8 cellular contexts compared by ENCODE assay signal in genomic region chr1:21262282-21263051, GRCh38. TPM values are rescaled to one million over a fixed set of nuclear protein-coding genes. Genes with fewer than 3 reads are reported as not detected.
DNase-seq lines count a peak whose midpoint lies in the region; ATAC-seq and TF ChIP-seq lines count a peak whose summit lies in the region.

No MANE protein-coding gene starts in this region.

- H3K27ac Mint-ChIP-seq in Calu3 (ENCODE audit: unreplicated experiment) (peak overlapping the region; percentile 95), type B pancreatic cell (peak overlapping the region; percentile 78)

- H3K9me3 Mint-ChIP-seq in Calu3 (ENCODE audit: low read depth, unreplicated experiment) (no peaks in the 10 kb centered on the region), type B pancreatic cell (no peaks in the 10 kb centered on the region)

- peaks cover 27% of the 10 kb centered on the region for H3K36me3 Mint-ChIP-seq in Calu3 (ENCODE audit: insufficient read depth, unreplicated experiment)
- H3K36me3 Mint-ChIP-seq in type B pancreatic cell = peaks cover 8% of the 10 kb centered on the region

- H3K4me1 Mint-ChIP-seq in Calu3 (ENCODE audit: low read depth, unreplicated experiment) (peaks cover 42% of the 10 kb centered on the region), type B pancreatic cell (ENCODE audit: unreplicated experiment) (peaks cover 26% of the 10 kb centered on the region)

- H3K9me2 ChIP-seq in PC-9 (ENCODE audit: insufficient read depth) = no peaks in the 10 kb centered on the region

- intact Hi-C loops in Calu3 (cut with micrococcal nuclease; ENCODE audit: unreplicated experiment) (no loop called here), PC-9 (cut with micrococcal nuclease; ENCODE audit: unreplicated experiment) (loop anchor here (10.0 kb wide), 1 partner anchor 1152 kb away; no protein-coding TSS in a partner anchor)

- H4K20me1 ChIP-seq in PC-9 (ENCODE audit: insufficient read depth) = no peaks in the 10 kb centered on the region

- H3K4me3 ChIP-seq in PC-9 (no peak overlapping the region), ectodermal cell (ENCODE audit: insufficient read depth, low read depth, low read length) (no peak overlapping the region), mesodermal cell (ENCODE audit: extremely low read depth, insufficient read depth, low read length, poor library complexity, severe bottlenecking) (no peak overlapping the region)
- H3K4me3 ChIP-seq in effector memory CD4-positive, alpha-beta T cell (ENCODE audit: insufficient read depth, low read depth, low read length, poor library complexity, severe bottlenecking) = no peak overlapping the region

- ATAC-seq in HG02981 (IDR thresholded peaks at IDR 0.05; ENCODE audit: unreplicated experiment) = no peak

- TF ChIP-seq CTCF in Calu3 (IDR thresholded peaks at IDR 0.05; ENCODE audit: unreplicated experiment) (no peak), PC-9 (conservative IDR thresholded peaks at IDR 0.05) (no peak), type B pancreatic cell (conservative IDR thresholded peaks at IDR 0.05) (no peak)

- CTCF ChIA-PET in Calu3 (lab: Charles Lee) = interaction anchor here (0.6 to 1.9 kb wide), 8 partner anchors 8 to 265 kb away, joined by 3 to 11 read pairs (median 4); no protein-coding TSS in a partner anchor
- CTCF ChIA-PET in PC-9 (lab: Charles Lee) = interaction anchor here (0.8 to 1.7 kb wide), 4 partner anchors 8 to 107 kb away, joined by 3 to 13 read pairs (median 6); no protein-coding TSS in a partner anchor

- H3K4me3 Mint-ChIP-seq in Calu3 (ENCODE audit: low read depth, unreplicated experiment) = peak overlapping the region; percentile 36
- peak overlapping the region; percentile 71 for H3K4me3 Mint-ChIP-seq in type B pancreatic cell

- no peaks in the 10 kb centered on the region for H3K79me2 ChIP-seq in PC-9 (ENCODE audit: low read depth)

- H3K4me2 ChIP-seq in PC-9 = peak overlapping the region; percentile 73

- H3K36me3 ChIP-seq in PC-9 (ENCODE audit: low read depth) = no peaks in the 10 kb centered on the region
- peaks cover 1% of the 10 kb centered on the region for H3K36me3 ChIP-seq in ectodermal cell (ENCODE audit: control insufficient read depth, insufficient read depth, low read length)
- H3K36me3 ChIP-seq in mesodermal cell (ENCODE audit: control insufficient read depth, insufficient read depth, low read length) = peaks cover 68% of the 10 kb centered on the region
- H3K36me3 ChIP-seq in effector memory CD4-positive, alpha-beta T cell (ENCODE audit: control insufficient read depth, insufficient read depth, low read length) = peaks cover 73% of the 10 kb centered on the region

- POLR2A ChIA-PET in PC-9 (lab: Charles Lee; ENCODE audit: unreplicated experiment) = interaction anchor here (0.5 to 0.8 kb wide), 6 partner anchors 32 to 601 kb away, joined by 3 to 6 read pairs (median 3); partner anchors contain the start of genes DDOST and HP1BP3

- peak; percentile 27 for DNase-seq in Calu3
- DNase-seq in PC-9 = peak in 1 of 2 experiments; percentile 66
- no peak for DNase-seq in type B pancreatic cell (ENCODE audit: extremely low spot score, unreplicated experiment)
- DNase-seq in NCI-H526 (lab: John Stamatoyannopoulos, UW) = no peak
- no peak for DNase-seq in effector memory CD4-positive, alpha-beta T cell

- no peak overlapping the region for H2AFZ ChIP-seq in PC-9

- H3K27me3 ChIP-seq in PC-9 (ENCODE audit: insufficient read depth, low read depth) = no peaks in the 10 kb centered on the region
- H3K27me3 ChIP-seq in ectodermal cell (ENCODE audit: control insufficient read depth, insufficient read depth, low read length, poor library complexity, severe bottlenecking) = no peaks in the 10 kb centered on the region
- no peaks in the 10 kb centered on the region for H3K27me3 ChIP-seq in effector memory CD4-positive, alpha-beta T cell (replicated peaks; ENCODE audit: control insufficient read depth, insufficient read depth, low read length, poor library complexity, severe bottlenecking)

- BruUV-seq in Calu3 (replicated peaks; lab: Mats Ljungman, UMichigan) (no TSS peak), PC-9 (replicated peaks; lab: Mats Ljungman, UMichigan) (TSS peak; percentile 83)

- H3F3A ChIP-seq in PC-9 (ENCODE audit: insufficient read depth, low read depth) = no peaks in the 10 kb centered on the region; the same call in 1 of the 2 replicates

- H3K27me3 Mint-ChIP-seq in Calu3 (ENCODE audit: unreplicated experiment) (no peaks in the 10 kb centered on the region), type B pancreatic cell (no peaks in the 10 kb centered on the region)

- WGBS in ectodermal cell, 2 experiments = 55 to 57% methylated on average over 23 of the region's 23 CpGs
- WGBS in mesodermal cell (ENCODE audit: insufficient coverage in 2 of 2), 2 experiments = 49 to 52% methylated on average over 17 to 21 of the region's 23 CpGs

- H3K9me3 ChIP-seq in PC-9 (ENCODE audit: insufficient read depth, low read depth) (no peaks in the 10 kb centered on the region), ectodermal cell (ENCODE audit: control insufficient read depth, low read length) (no peaks in the 10 kb centered on the region), mesodermal cell (ENCODE audit: control insufficient read depth, low read length) (no peaks in the 10 kb centered on the region)
- H3K9me3 ChIP-seq in effector memory CD4-positive, alpha-beta T cell (ENCODE audit: control insufficient read depth, low read length) = no peaks in the 10 kb centered on the region

- peak overlapping the region; percentile 96 for H3K27ac ChIP-seq in PC-9
- peak overlapping the region; percentile 66 for H3K27ac ChIP-seq in ectodermal cell (ENCODE audit: insufficient read depth, low read depth, low read length, poor library complexity, severe bottlenecking)
- peak overlapping the region; percentile 97 for H3K27ac ChIP-seq in mesodermal cell (ENCODE audit: low read depth, low read length, severe bottlenecking)
- no peak overlapping the region for H3K27ac ChIP-seq in effector memory CD4-positive, alpha-beta T cell (ENCODE audit: insufficient read depth, low read length, poor library complexity, severe bottlenecking)

- peaks cover 26% of the 10 kb centered on the region for H3K4me1 ChIP-seq in PC-9 (replicated peaks; ENCODE audit: insufficient read depth)
- peaks cover 16% of the 10 kb centered on the region for H3K4me1 ChIP-seq in ectodermal cell (ENCODE audit: control insufficient read depth, insufficient read depth, low read length)
- H3K4me1 ChIP-seq in mesodermal cell (ENCODE audit: control insufficient read depth, insufficient read depth, low read length, poor library complexity, severe bottlenecking) = peaks cover 50% of the 10 kb centered on the region
- peaks cover 24% of the 10 kb centered on the region for H3K4me1 ChIP-seq in effector memory CD4-positive, alpha-beta T cell (ENCODE audit: control insufficient read depth, insufficient read depth, low read length, poor library complexity, severe bottlenecking)

RNA-seq across cellular contexts. Expression of gene ECE1, which starts 27.8 kb away (rescaled TPM):
- total RNA-seq in Calu3 (2022) (83.0 and 101 TPM in 2 replicates), PC-9 (2021) (80.8 and 82.1 TPM in 2 replicates), type B pancreatic cell (ENCODE audit: low replicate concordance) (37.2 and 49.8 TPM in 2 replicates)
- 43.3 TPM for polyA plus RNA-seq in ectodermal cell (2013, experiment 1 of 4)
- polyA plus RNA-seq in ectodermal cell (2013, experiment 2 of 4) = 41.6 TPM
- 35.4 TPM for polyA plus RNA-seq in ectodermal cell (2013, experiment 3 of 4)
- polyA plus RNA-seq in ectodermal cell (2013, experiment 4 of 4) = 36.9 TPM
- 279 TPM for polyA plus RNA-seq in mesodermal cell (2013, experiment 1 of 2)
- polyA plus RNA-seq in mesodermal cell (2013, experiment 2 of 2) = 263 TPM
